Comparison of ENCODE assay signal across 24 cellular contexts in the genomic region with DNA sequence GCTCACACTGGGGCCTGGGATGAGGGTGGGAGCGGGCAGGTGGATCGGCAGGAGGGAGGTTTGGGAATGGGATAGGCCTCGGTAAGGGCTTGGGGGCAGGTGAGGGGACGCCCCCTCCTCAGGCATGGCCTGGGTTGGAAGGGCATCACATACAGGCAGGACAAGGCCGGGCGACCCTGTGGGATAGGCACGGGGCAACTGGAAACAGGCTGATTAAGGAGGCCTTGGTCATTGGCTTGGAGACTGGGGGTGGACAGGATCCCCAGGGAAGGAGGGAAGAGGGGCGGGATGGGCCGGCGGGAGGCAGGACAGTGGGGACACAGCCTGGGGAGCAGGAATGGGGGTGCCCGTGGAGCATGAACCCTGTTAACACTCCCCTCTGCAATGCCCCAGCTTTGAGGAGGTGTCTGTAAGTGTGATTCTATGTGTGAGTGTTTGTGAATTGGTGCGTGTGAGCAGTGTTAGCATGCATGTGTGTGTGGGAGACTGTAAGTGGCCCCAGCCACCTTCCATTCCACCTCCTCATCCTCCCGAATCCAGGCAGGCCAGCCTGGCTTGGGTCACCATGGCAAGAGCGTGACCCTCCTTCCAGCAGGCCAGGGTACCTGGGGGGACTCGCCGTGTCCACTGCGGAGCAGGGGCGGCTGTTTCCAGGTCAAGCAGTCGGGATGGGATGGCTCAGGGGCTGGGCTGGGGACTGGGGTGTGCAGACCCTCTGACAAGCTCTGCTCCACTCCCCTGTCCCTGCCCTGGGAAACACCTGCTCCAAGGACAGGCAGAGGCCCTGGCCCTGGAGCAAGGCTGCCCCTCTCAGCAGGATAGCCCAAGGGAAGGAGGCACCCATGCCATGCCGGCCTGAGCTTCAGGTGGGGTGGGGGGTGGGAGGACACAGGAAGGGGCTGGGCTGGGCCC. TPM values are rescaled to one million over a fixed set of nuclear protein-coding genes. Genes with fewer than 3 reads are reported as not detected.
DNase-seq lines count a peak whose midpoint lies in the region; ATAC-seq and TF ChIP-seq lines count a peak whose summit lies in the region.
"Had no signal": no experiment of that assay in that cellular context is flagged by ENCODE, and none has a peak within 500 bp of the region (broad histone marks: within the 10 kb centered on the region; RNA-seq: fewer than 3 reads in every experiment).

No MANE protein-coding gene starts in this region.

- H3K4me2 ChIP-seq in neuronal stem cell (ENCODE audit: insufficient read depth, low read length, poor library complexity, severe bottlenecking) = no peak overlapping the region

- no peak for TF ChIP-seq CTCF in natural killer cell (IDR thresholded peaks at IDR 0.05)

- 91% methylated on average over 20 of the region's 20 CpGs for WGBS in right cardiac atrium
- no CpG with 5 or more reads among the region's 20 CpGs for WGBS in neuronal stem cell (ENCODE audit: extremely low coverage in 2 of 2, insufficient read length in 2 of 2, insufficient replicate concordance in 1 of 2), 2 donors
- WGBS in aorta, 2 donors = 92 to 93% methylated on average over 19 to 20 of the region's 20 CpGs

- H3K36me3 Mint-ChIP-seq in natural killer cell treated with Interleukin-12 subunit alpha and Interleukin-12 subunit beta and Interleukin-15 and Interleukin-18, amount 100 ng/mL, for 72 hours = no peaks in the 10 kb centered on the region
- H3K36me3 Mint-ChIP-seq in natural killer cell = no peaks in the 10 kb centered on the region
- H3K36me3 Mint-ChIP-seq in activated naive CD8-positive, alpha-beta T cell treated with anti-CD3 and anti-CD28 coated beads for 36 hours = peaks cover 6% of the 10 kb centered on the region
- H3K36me3 Mint-ChIP-seq: IgD-negative memory B cell had no signal

- H3K4me3 ChIP-seq in right cardiac atrium (ENCODE audit: low read length) (no peak overlapping the region), neuronal stem cell (ENCODE audit: low read length in 2 of 2) (no peak overlapping the region), aorta (ENCODE audit: low read length in 2 of 2) (no peak overlapping the region)
- H3K4me3 ChIP-seq: esophagus muscularis mucosa, vagina had no signal

- no peak overlapping the region for H4K91ac ChIP-seq in neuronal stem cell (ENCODE audit: low read depth, low read length, poor library complexity)

- peak overlapping the region; percentile 82 for H2AK5ac ChIP-seq in neuronal stem cell (ENCODE audit: low read depth, low read length)

- DNase-seq in natural killer cell treated with Interleukin-12 subunit alpha and Interleukin-12 subunit beta and Interleukin-15 and Interleukin-18, amount 100 ng/mL, for 72 hours (ENCODE audit: low spot score) = peak; percentile 60
- DNase-seq in natural killer cell (no peak), right cardiac atrium (peak; percentile 13 to 53 (median 42)), neuronal stem cell (ENCODE audit: low spot score) (no peak), aorta (peak; percentile 44 to 52), HCEC 1CT (no peak)
- DNase-seq in activated CD4-positive, CD25-positive, alpha-beta regulatory T cell treated with anti-CD3 and anti-CD28 coated beads, Interleukin-2, amount 50 U/mL, for 72 hours = no peak
- DNase-seq in activated naive CD8-positive, alpha-beta T cell treated with anti-CD3 and anti-CD28 coated beads for 36 hours = no peak
- DNase-seq: activated CD4-positive, alpha-beta T cell treated with anti-CD3 and anti-CD28 coated beads, Interleukin-2, amount 50 U/mL, for 48 hours; activated T-cell treated with anti-CD3 and anti-CD28 coated beads, Interleukin-2, amount 50 U/mL, for 4 hours; amniotic stem cell; DND-41; effector CD4-positive, alpha-beta T cell; MV-4-11; NCI-H1930; NCI-H446 treated with DMSO at 0.1 percent for 48 hours; NK-92 treated with Interleukin-12 subunit alpha and Interleukin-12 subunit beta, amount 100 ng/mL, for 24 hours; stimulated activated naive CD8-positive, alpha-beta T cell treated with anti-CD3 and anti-CD28 coated beads, Interleukin-15, Interleukin-2, amounts not matched to agents 100 U/mL and 50 U/mL, for 24 hours; SW 1271 had no signal

- H2BK120ac ChIP-seq in neuronal stem cell (ENCODE audit: low read depth, low read length) = peak overlapping the region; percentile 47

- H3K4me1 Mint-ChIP-seq in natural killer cell treated with Interleukin-12 subunit alpha and Interleukin-12 subunit beta and Interleukin-15 and Interleukin-18, amount 100 ng/mL, for 72 hours (ENCODE audit: low read depth in 2 of 2) = peaks cover 4 to 7% of the 10 kb centered on the region in 2 donors
- H3K4me1 Mint-ChIP-seq in natural killer cell = peaks cover 5 to 16% of the 10 kb centered on the region in 2 donors
- peaks cover 7% of the 10 kb centered on the region for H3K4me1 Mint-ChIP-seq in activated naive CD8-positive, alpha-beta T cell treated with anti-CD3 and anti-CD28 coated beads for 36 hours

- H3K36me3 ChIP-seq in neuronal stem cell (replicated peaks in 1 of 2; ENCODE audit: control insufficient read depth in 2 of 2, insufficient read depth in 2 of 2, low read length in 2 of 2) = peaks cover 0 to 5% of the 10 kb centered on the region in 2 donors
- H3K36me3 ChIP-seq in aorta (ENCODE audit: control insufficient read depth in 1 of 2, insufficient read depth in 2 of 2, low read length in 1 of 2) = no peaks in the 10 kb centered on the region

- H2BK5ac ChIP-seq in neuronal stem cell (ENCODE audit: low read length) = no peak overlapping the region

- peak overlapping the region; percentile 43 for H4K8ac ChIP-seq in neuronal stem cell (ENCODE audit: low read depth, low read length)

- peak overlapping the region; percentile 44 for H3K9ac ChIP-seq in neuronal stem cell (ENCODE audit: low read depth, low read length, poor library complexity)

- H3K27me3 ChIP-seq in right cardiac atrium (ENCODE audit: control insufficient read depth, insufficient read depth) (no peaks in the 10 kb centered on the region), neuronal stem cell (ENCODE audit: control insufficient read depth in 3 of 3, insufficient read depth in 3 of 3, low read depth in 1 of 3, low read length in 3 of 3) (peaks cover 0 to 7% (median 2%) of the 10 kb centered on the region in 3 experiments), aorta (ENCODE audit: control insufficient read depth in 1 of 2, insufficient read depth in 2 of 2, low read length in 1 of 2) (no peaks in the 10 kb centered on the region)
- H3K27me3 ChIP-seq: esophagus muscularis mucosa, vagina had no signal

- peak overlapping the region; percentile 83 for H3K18ac ChIP-seq in neuronal stem cell (ENCODE audit: low read length)

- H3K27me3 Mint-ChIP-seq in natural killer cell treated with Interleukin-12 subunit alpha and Interleukin-12 subunit beta and Interleukin-15 and Interleukin-18, amount 100 ng/mL, for 72 hours = no peaks in the 10 kb centered on the region
- no peaks in the 10 kb centered on the region for H3K27me3 Mint-ChIP-seq in natural killer cell (ENCODE audit: low read depth in 2 of 2)
- H3K27me3 Mint-ChIP-seq in activated naive CD8-positive, alpha-beta T cell treated with anti-CD3 and anti-CD28 coated beads for 36 hours = no peaks in the 10 kb centered on the region
- H3K27me3 Mint-ChIP-seq: central memory CD8-positive, alpha-beta T cell; IgD-negative memory B cell had no signal

- intact Hi-C loops in natural killer cell (cut with micrococcal nuclease) (no loop called here), right cardiac atrium (cut with DNase I) (no loop called here), aorta (cut with DNase I) (no loop called here)

- H3K23ac ChIP-seq in neuronal stem cell (ENCODE audit: low read depth, low read length, poor library complexity) = no peak overlapping the region

- no peak overlapping the region for H3K4me3 Mint-ChIP-seq in natural killer cell treated with Interleukin-12 subunit alpha and Interleukin-12 subunit beta and Interleukin-15 and Interleukin-18, amount 100 ng/mL, for 72 hours
- H3K4me3 Mint-ChIP-seq in natural killer cell = no peak overlapping the region
- no peak overlapping the region for H3K4me3 Mint-ChIP-seq in activated naive CD8-positive, alpha-beta T cell treated with anti-CD3 and anti-CD28 coated beads for 36 hours
- H3K4me3 Mint-ChIP-seq: activated T-cell treated with anti-CD3 and anti-CD28 coated beads, Interleukin-2, amount 50 U/mL, for 4 hours; central memory CD8-positive, alpha-beta T cell had no signal

- H3K9me3 Mint-ChIP-seq in natural killer cell treated with Interleukin-12 subunit alpha and Interleukin-12 subunit beta and Interleukin-15 and Interleukin-18, amount 100 ng/mL, for 72 hours = no peaks in the 10 kb centered on the region
- no peaks in the 10 kb centered on the region for H3K9me3 Mint-ChIP-seq in natural killer cell
- no peaks in the 10 kb centered on the region for H3K9me3 Mint-ChIP-seq in activated naive CD8-positive, alpha-beta T cell treated with anti-CD3 and anti-CD28 coated beads for 36 hours
- H3K9me3 Mint-ChIP-seq: activated T-cell treated with anti-CD3 and anti-CD28 coated beads, Interleukin-2, amount 50 U/mL, for 4 hours; central memory CD8-positive, alpha-beta T cell; IgD-negative memory B cell had no signal

- H3K27ac Mint-ChIP-seq in natural killer cell treated with Interleukin-12 subunit alpha and Interleukin-12 subunit beta and Interleukin-15 and Interleukin-18, amount 100 ng/mL, for 72 hours = no peak overlapping the region
- no peak overlapping the region for H3K27ac Mint-ChIP-seq in natural killer cell
- no peak overlapping the region for H3K27ac Mint-ChIP-seq in activated naive CD8-positive, alpha-beta T cell treated with anti-CD3 and anti-CD28 coated beads for 36 hours

- H3K27ac ChIP-seq in right cardiac atrium (ENCODE audit: low read length) = no peak overlapping the region
- H3K27ac ChIP-seq in neuronal stem cell (replicated peaks; ENCODE audit: low read length) = no peak overlapping the region
- no peak overlapping the region for H3K27ac ChIP-seq in aorta (ENCODE audit: low read depth in 1 of 2, low read length in 2 of 2)
- H3K27ac ChIP-seq: esophagus muscularis mucosa, vagina had no signal

- no peak for ATAC-seq in natural killer cell treated with Interleukin-12 subunit alpha and Interleukin-12 subunit beta and Interleukin-15 and Interleukin-18, amount 100 ng/mL, for 72 hours
- no peak for ATAC-seq in natural killer cell
- ATAC-seq in right cardiac atrium = no peak
- ATAC-seq in aorta (ENCODE audit: low FRiP score) = no peak
- ATAC-seq: activated T-cell treated with anti-CD3 and anti-CD28 coated beads, Interleukin-2, amount 50 U/mL, for 4 hours; stimulated activated naive CD8-positive, alpha-beta T cell treated with anti-CD3 and anti-CD28 coated beads, Interleukin-15, Interleukin-2, amounts not matched to agents 100 U/mL and 50 U/mL, for 24 hours had no signal

- no peaks in the 10 kb centered on the region for H3K9me3 ChIP-seq in right cardiac atrium (ENCODE audit: control insufficient read depth, low read length)
- no peaks in the 10 kb centered on the region for H3K9me3 ChIP-seq in neuronal stem cell (replicated peaks in 1 of 2; ENCODE audit: control insufficient read depth in 2 of 2, insufficient read depth in 1 of 2, low read depth in 1 of 2, low read length in 2 of 2)
- H3K9me3 ChIP-seq in aorta (ENCODE audit: control insufficient read depth, low read length) = no peaks in the 10 kb centered on the region
- H3K9me3 ChIP-seq: esophagus muscularis mucosa, vagina had no signal

- peaks cover 15% of the 10 kb centered on the region for H3K79me1 ChIP-seq in neuronal stem cell (ENCODE audit: low read depth, low read length)

- H2BK12ac ChIP-seq in neuronal stem cell (ENCODE audit: low read length) = peak overlapping the region; percentile 73

- no peak overlapping the region for H3K14ac ChIP-seq in neuronal stem cell (ENCODE audit: low read length)

- H2BK15ac ChIP-seq in neuronal stem cell (ENCODE audit: low read length) = peak overlapping the region; percentile 98

- H3K4ac ChIP-seq in neuronal stem cell (ENCODE audit: low read length) = no peak overlapping the region

- no peak overlapping the region for H2AFZ ChIP-seq in neuronal stem cell (ENCODE audit: low read length)

- peaks cover 15% of the 10 kb centered on the region for H3K4me1 ChIP-seq in right cardiac atrium (ENCODE audit: control insufficient read depth, insufficient read depth, low read length)
- H3K4me1 ChIP-seq in neuronal stem cell (ENCODE audit: control insufficient read depth in 2 of 2, insufficient read depth in 1 of 2, low read depth in 1 of 2, low read length in 2 of 2) = peaks cover 14 to 24% of the 10 kb centered on the region in 2 donors
- no peaks in the 10 kb centered on the region for H3K4me1 ChIP-seq in aorta (ENCODE audit: control insufficient read depth in 1 of 2, insufficient read depth in 2 of 2, low read length in 2 of 2)

RNA-seq across cellular contexts. Expression of a gene that starts 3.4 kb away (rescaled TPM):
- total RNA-seq in natural killer cell treated with Interleukin-12 subunit alpha and Interleukin-12 subunit beta and Interleukin-15 and Interleukin-18, amount 100 ng/mL, for 72 hours = 100 to 1,000 TPM in 1 of 2 donors, 10 to 100 TPM in 1; 78.5 to 115 TPM
- 100 to 1,000 TPM; 107 to 130 (median 129) TPM for total RNA-seq in natural killer cell
- total RNA-seq in right cardiac atrium = 10 to 100 TPM; 39.9 to 55.8 (median 49.9) TPM
- polyA plus RNA-seq in right cardiac atrium = 39.0 TPM
- 38.0 TPM for polyA plus RNA-seq in neuronal stem cell (2013, experiment 1 of 2)
- polyA plus RNA-seq in neuronal stem cell (2013, experiment 2 of 2) = 37.0 TPM
- 10 to 100 TPM; 41.4 to 74.9 TPM for total RNA-seq in aorta
- polyA plus RNA-seq in aorta = 10 to 100 TPM; 11.0 to 16.0 TPM
- total RNA-seq in activated naive CD8-positive, alpha-beta T cell treated with anti-CD3 and anti-CD28 coated beads for 36 hours = 100 to 1,000 TPM; 134 to 137 TPM

RNA-seq across cellular contexts. Expression of a gene that starts 38.7 kb away (rescaled TPM):
- 10 to 100 TPM; 59.5 to 75.7 TPM for total RNA-seq in natural killer cell treated with Interleukin-12 subunit alpha and Interleukin-12 subunit beta and Interleukin-15 and Interleukin-18, amount 100 ng/mL, for 72 hours
- total RNA-seq in natural killer cell (10 to 100 TPM; 45.1 to 69.8 (median 48.5) TPM), right cardiac atrium (10 to 100 TPM; 22.1 to 40.0 (median 26.8) TPM), aorta (10 to 100 TPM; 31.2 to 41.6 TPM)
- polyA plus RNA-seq in right cardiac atrium (21.8 TPM), aorta (10 to 100 TPM; 12.6 to 43.5 TPM)
- polyA plus RNA-seq in neuronal stem cell (2013, experiment 1 of 2) = 12.6 TPM
- polyA plus RNA-seq in neuronal stem cell (2013, experiment 2 of 2) = 12.2 TPM
- total RNA-seq in activated naive CD8-positive, alpha-beta T cell treated with anti-CD3 and anti-CD28 coated beads for 36 hours = 10 to 100 TPM; 32.6 to 34.8 TPM

RNA-seq across cellular contexts. Expression of a gene that starts 38.9 kb away (rescaled TPM):
- 10 to 100 TPM; 19.3 to 22.9 TPM for total RNA-seq in natural killer cell treated with Interleukin-12 subunit alpha and Interleukin-12 subunit beta and Interleukin-15 and Interleukin-18, amount 100 ng/mL, for 72 hours
- total RNA-seq in natural killer cell (10 to 100 TPM; 17.2 to 22.7 (median 19.2) TPM), right cardiac atrium (10 to 100 TPM; 13.2 to 19.7 (median 17.4) TPM), aorta (10 to 100 TPM; 13.7 to 18.7 TPM)
- polyA plus RNA-seq in right cardiac atrium (13.0 TPM), aorta (10 to 100 TPM in 1 of 2 donors, 1 to 10 TPM in 1; 3.0 to 13.4 TPM)
- polyA plus RNA-seq in neuronal stem cell (2013, experiment 1 of 2) = 9.3 TPM
- polyA plus RNA-seq in neuronal stem cell (2013, experiment 2 of 2) = 9.1 TPM
- total RNA-seq in activated naive CD8-positive, alpha-beta T cell treated with anti-CD3 and anti-CD28 coated beads for 36 hours = 10 to 100 TPM; 14.5 to 15.2 TPM

RNA-seq across cellular contexts. Expression of a gene that starts 55.4 kb away (rescaled TPM):
- not detected for total RNA-seq in natural killer cell treated with Interleukin-12 subunit alpha and Interleukin-12 subunit beta and Interleukin-15 and Interleukin-18, amount 100 ng/mL, for 72 hours
- total RNA-seq in natural killer cell (not detected), right cardiac atrium (under 1 TPM in 1 of 4 donors, not detected in 3; 0.06 TPM), aorta (not detected)
- polyA plus RNA-seq in right cardiac atrium (not detected), aorta (under 1 TPM in 1 of 2 donors, not detected in 1; 0.05 TPM)
- polyA plus RNA-seq in neuronal stem cell (2013, experiment 1 of 2) = 0.07 TPM
- 0.07 TPM for polyA plus RNA-seq in neuronal stem cell (2013, experiment 2 of 2)
- total RNA-seq in activated naive CD8-positive, alpha-beta T cell treated with anti-CD3 and anti-CD28 coated beads for 36 hours = not detected
- total RNA-seq: esophagus muscularis mucosa, RPMI7951, vagina had no signal
- polyA plus RNA-seq: IgD-negative memory B cell had no signal

Comparison
In these comparisons a context has a peak if more than half of its experiments do, and no peak if none do; other contexts are left out.
1. DNase-seq: peak in natural killer cell treated with Interleukin-12 subunit alpha and Interleukin-12 subunit beta and Interleukin-15 and Interleukin-18, amount 100 ng/mL, for 72 hours (single experiment), right cardiac atrium (3 of 3) and aorta (2 of 2); none in natural killer cell (single experiment), neuronal stem cell (single experiment), HCEC 1CT (single experiment), activated CD4-positive, CD25-positive, alpha-beta regulatory T cell treated with anti-CD3 and anti-CD28 coated beads, Interleukin-2, amount 50 U/mL, for 72 hours (single experiment) and activated naive CD8-positive, alpha-beta T cell treated with anti-CD3 and anti-CD28 coated beads for 36 hours (single experiment).